8 cellular contexts compared by ENCODE assay signal in genomic region chr19:17419154-17419490, GRCh38. TPM values are rescaled to one million over a fixed set of nuclear protein-coding genes. Genes with fewer than 3 reads are reported as not detected.
A peak's percentile ranks its signal among the peaks of the same experiment; 100 is the strongest.
DNase-seq lines count a peak whose midpoint lies in the region; ATAC-seq and TF ChIP-seq lines count a peak whose summit lies in the region.

No MANE protein-coding gene starts in this region.

- H3K27me3 ChIP-seq in CD4-positive, alpha-beta memory T cell (ENCODE audit: insufficient read depth, low read length) = no peaks in the 10 kb centered on the region
- H3K27me3 ChIP-seq in NT2/D1 (ENCODE audit: insufficient read depth, insufficient read length) (peaks cover 8% of the 10 kb centered on the region), neural progenitor cell (no peaks in the 10 kb centered on the region)
- no peaks in the 10 kb centered on the region for H3K27me3 ChIP-seq in effector memory CD4-positive, alpha-beta T cell (replicated peaks; ENCODE audit: control insufficient read depth, insufficient read depth, low read length, poor library complexity, severe bottlenecking)

- H3K4me3 ChIP-seq in CD4-positive, alpha-beta memory T cell (ENCODE audit: low read length in 2 of 2) = peak overlapping the region; percentile 19 to 92
- peak overlapping the region; percentile 6 for H3K4me3 ChIP-seq in NT2/D1 (ENCODE audit: insufficient read length, low read depth)
- H3K4me3 ChIP-seq in effector memory CD4-positive, alpha-beta T cell (ENCODE audit: insufficient read depth, low read depth, low read length, poor library complexity, severe bottlenecking) = peak overlapping the region; percentile 77
- H3K4me3 ChIP-seq in neural progenitor cell = peak overlapping the region; percentile 33

- CTCF ChIA-PET in CD4-positive, alpha-beta memory T cell (lab: Charles Lee; ENCODE audit: partially characterized antibody) = interaction anchor here (0.7 to 2.9 kb wide), 13 partner anchors 8 to 155 kb away, joined by 3 to 15 read pairs (median 4); partner anchors contain the start of genes BST2, CCDC194, DDA1 and USHBP1

- TF ChIP-seq CTCF in neural progenitor cell (IDR thresholded peaks at IDR 0.05) = no peak

- H3K36me3 ChIP-seq in CD4-positive, alpha-beta memory T cell (ENCODE audit: insufficient read depth, low read length) = peaks cover 8% of the 10 kb centered on the region
- H3K36me3 ChIP-seq in NT2/D1 (ENCODE audit: insufficient read depth, insufficient read length, low read length) = peaks cover 11% of the 10 kb centered on the region
- peaks cover 8% of the 10 kb centered on the region for H3K36me3 ChIP-seq in effector memory CD4-positive, alpha-beta T cell (ENCODE audit: control insufficient read depth, insufficient read depth, low read length)
- H3K36me3 ChIP-seq in neural progenitor cell = no peaks in the 10 kb centered on the region

- H3K79me2 ChIP-seq in neural progenitor cell (ENCODE audit: low read depth) = no peaks in the 10 kb centered on the region

- no peak for DNase-seq in CD4-positive, alpha-beta memory T cell
- DNase-seq in NT2/D1 (ENCODE audit: low read depth, low spot score) (no peak), neural progenitor cell (ENCODE audit: low spot score) (no peak), NOMO-1 treated with DMSO at 0.1 percent for 48 hours (lab: John Stamatoyannopoulos, UW; ENCODE audit: unreplicated experiment) (no peak)
- no peak for DNase-seq in effector memory CD4-positive, alpha-beta T cell

- peak overlapping the region; percentile 45 for H3K9ac ChIP-seq in NT2/D1 (ENCODE audit: insufficient read length, low read depth)
- no peak overlapping the region for H3K9ac ChIP-seq in neural progenitor cell

- peaks cover 13 to 26% (median 16%) of the 10 kb centered on the region in 4 donors for H3K4me1 Mint-ChIP-seq in CD4-positive, alpha-beta memory T cell
- peaks cover 26% of the 10 kb centered on the region for H3K4me1 Mint-ChIP-seq in neural progenitor cell

- H3K4me3 Mint-ChIP-seq in CD4-positive, alpha-beta memory T cell = peak overlapping the region; percentile 91 to 97 (median 94)
- peak overlapping the region; percentile 93 for H3K4me3 Mint-ChIP-seq in neural progenitor cell

- H4K20me1 ChIP-seq in neural progenitor cell (ENCODE audit: low read depth) = no peaks in the 10 kb centered on the region

- intact Hi-C loops in CD4-positive, alpha-beta memory T cell (cut with micrococcal nuclease) = loop anchor here (1.0 kb wide), 2 partner anchors 14 to 152 kb away; partner anchors contain the start of genes BABAM1 and BST2

- H3K9me3 ChIP-seq in CD4-positive, alpha-beta memory T cell (ENCODE audit: control insufficient read depth in 1 of 2, low read length in 2 of 2) = no peaks in the 10 kb centered on the region
- H3K9me3 ChIP-seq in NT2/D1 (ENCODE audit: insufficient read depth, low read length) (no peaks in the 10 kb centered on the region), neural progenitor cell (ENCODE audit: low read depth) (no peaks in the 10 kb centered on the region)
- no peaks in the 10 kb centered on the region for H3K9me3 ChIP-seq in effector memory CD4-positive, alpha-beta T cell (ENCODE audit: control insufficient read depth, low read length)

- no peak overlapping the region for H2AFZ ChIP-seq in neural progenitor cell (replicated peaks)

- H3K27ac Mint-ChIP-seq in CD4-positive, alpha-beta memory T cell = peak overlapping the region; percentile 91 to 96 (median 93)
- H3K27ac Mint-ChIP-seq in neural progenitor cell = peak overlapping the region; percentile 84

- H3K4me2 ChIP-seq in neural progenitor cell = peak overlapping the region; percentile 67

- H3K4me1 ChIP-seq in CD4-positive, alpha-beta memory T cell (ENCODE audit: insufficient read depth, low read length) = peaks cover 17% of the 10 kb centered on the region
- H3K4me1 ChIP-seq in NT2/D1 (ENCODE audit: insufficient read depth, insufficient read length) (peaks cover 10% of the 10 kb centered on the region), neural progenitor cell (peaks cover 15% of the 10 kb centered on the region)
- H3K4me1 ChIP-seq in effector memory CD4-positive, alpha-beta T cell (ENCODE audit: control insufficient read depth, insufficient read depth, low read length, poor library complexity, severe bottlenecking) = peaks cover 12% of the 10 kb centered on the region

- ATAC-seq in GM21723 (IDR thresholded peaks at IDR 0.05; ENCODE audit: unreplicated experiment) = no peak
- no peak for ATAC-seq in GM19351 (IDR thresholded peaks at IDR 0.05; ENCODE audit: unreplicated experiment)
- no peak for ATAC-seq in HG03097 (IDR thresholded peaks at IDR 0.05; ENCODE audit: low FRiP score, unreplicated experiment)

- peak overlapping the region; percentile 67 for H3K27ac ChIP-seq in CD4-positive, alpha-beta memory T cell (ENCODE audit: low read depth, low read length)
- no peak overlapping the region for H3K27ac ChIP-seq in effector memory CD4-positive, alpha-beta T cell (ENCODE audit: insufficient read depth, low read length, poor library complexity, severe bottlenecking)
- peak overlapping the region; percentile 5 for H3K27ac ChIP-seq in neural progenitor cell

- peaks cover 52% of the 10 kb centered on the region for H3F3A ChIP-seq in neural progenitor cell (ENCODE audit: low read depth)

- peaks cover 6 to 24% of the 10 kb centered on the region in 2 donors for H3K36me3 Mint-ChIP-seq in CD4-positive, alpha-beta memory T cell
- peaks cover 2% of the 10 kb centered on the region for H3K36me3 Mint-ChIP-seq in neural progenitor cell

- H3K27me3 Mint-ChIP-seq in CD4-positive, alpha-beta memory T cell = no peaks in the 10 kb centered on the region
- peaks cover 14% of the 10 kb centered on the region for H3K27me3 Mint-ChIP-seq in neural progenitor cell (ENCODE audit: insufficient read depth, low read depth)

- POLR2A ChIA-PET in CD4-positive, alpha-beta memory T cell (lab: Charles Lee; ENCODE audit: partially characterized antibody) = interaction anchor here (0.5 to 3.5 kb wide), 26 partner anchors 10 to 862 kb away, joined by 3 to 87 read pairs (median 4); partner anchors contain the start of genes ANO8, BABAM1, BST2 and CCDC194

- H3K9me3 Mint-ChIP-seq in CD4-positive, alpha-beta memory T cell = no peaks in the 10 kb centered on the region
- no peaks in the 10 kb centered on the region for H3K9me3 Mint-ChIP-seq in neural progenitor cell

RNA-seq across cellular contexts. Expression of gene MVB12A, which starts 0.7 kb away (rescaled TPM):
- 10 to 100 TPM; 35.4 to 38.0 TPM for total RNA-seq in CD4-positive, alpha-beta memory T cell
- 10 to 100 TPM; 29.5 to 32.6 TPM for polyA plus RNA-seq in CD4-positive, alpha-beta memory T cell
- 33.2 and 88.6 TPM in 2 replicates for total RNA-seq in neural progenitor cell (ENCODE audit: low replicate concordance)

RNA-seq across cellular contexts. Expression of gene BST2, which starts 13.7 kb away (rescaled TPM):
- total RNA-seq in CD4-positive, alpha-beta memory T cell = 10 to 100 TPM; 55.9 TPM
- 100 to 1,000 TPM; 143 to 173 TPM for polyA plus RNA-seq in CD4-positive, alpha-beta memory T cell
- 44.8 and 65.5 TPM in 2 replicates for total RNA-seq in neural progenitor cell (ENCODE audit: low replicate concordance)

RNA-seq across cellular contexts. Expression of gene CCDC194, which starts 25.1 kb away (rescaled TPM):
- total RNA-seq in CD4-positive, alpha-beta memory T cell = 1 to 10 TPM; 2.5 to 3.3 TPM
- polyA plus RNA-seq in CD4-positive, alpha-beta memory T cell = not detected
- 0.56 and 1.1 TPM in 2 replicates for total RNA-seq in neural progenitor cell (ENCODE audit: low replicate concordance)

RNA-seq across cellular contexts. Expression of gene TMEM221, which starts 29.3 kb away (rescaled TPM):
- not detected for total RNA-seq in CD4-positive, alpha-beta memory T cell
- polyA plus RNA-seq in CD4-positive, alpha-beta memory T cell = under 1 TPM in 1 of 2 donors, not detected in 1; 0.09 TPM
- 0.17 and 2.2 TPM in 2 replicates for total RNA-seq in neural progenitor cell (ENCODE audit: low replicate concordance)

RNA-seq across cellular contexts. Expression of gene NXNL1, which starts 41.6 kb away (rescaled TPM):
- total RNA-seq in CD4-positive, alpha-beta memory T cell = not detected
- not detected for polyA plus RNA-seq in CD4-positive, alpha-beta memory T cell
- total RNA-seq in neural progenitor cell (ENCODE audit: low replicate concordance) = not detected in 2 replicates

Comparison
In these comparisons a context has a peak if more than half of its experiments do, and no peak if none do; other contexts are left out.
1. H3K4me3 ChIP-seq: peak in every context shown above with its lines; median percentile 77 in effector memory CD4-positive, alpha-beta T cell; 56 in CD4-positive, alpha-beta memory T cell; 33 in neural progenitor cell; 6 in NT2/D1.